ENCODE assay signal across 1 cellular context in genomic region chr21:36209626-36210171, GRCh38.
TF ChIP-seq lines count a peak whose summit lies in the region.

No MANE protein-coding gene starts in this region.

TF ChIP-seq in HepG2, 621 proteins besides CTCF, POLR2A, EP300 and RAD21 (continued from another document):
- TF ChIP-seq, protein P1, sequence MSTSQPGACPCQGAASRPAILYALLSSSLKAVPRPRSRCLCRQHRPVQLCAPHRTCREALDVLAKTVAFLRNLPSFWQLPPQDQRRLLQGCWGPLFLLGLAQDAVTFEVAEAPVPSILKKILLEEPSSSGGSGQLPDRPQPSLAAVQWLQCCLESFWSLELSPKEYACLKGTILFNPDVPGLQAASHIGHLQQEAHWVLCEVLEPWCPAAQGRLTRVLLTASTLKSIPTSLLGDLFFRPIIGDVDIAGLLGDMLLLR (CRISPR knock-in tag; IDR thresholded peaks at IDR 0.05): no peak
- TF ChIP-seq SMC3 (IDR thresholded peaks at IDR 0.05; ENCODE audit: low read length) (peak; percentile 94), ZNF30 (CRISPR knock-in tag; IDR thresholded peaks at IDR 0.05) (no peak), ZNF496 (CRISPR knock-in tag; IDR thresholded peaks at IDR 0.05; ENCODE audit: insufficient replicate concordance) (no peak), SRY (CRISPR knock-in tag; IDR thresholded peaks at IDR 0.05) (no peak), KLF13 (CRISPR knock-in tag; IDR thresholded peaks at IDR 0.05) (no peak)
